8 cellular contexts compared by ENCODE assay signal in genomic region chr3:42117175-42118008, GRCh38. TPM values are rescaled to one million over a fixed set of nuclear protein-coding genes. Genes with fewer than 3 reads are reported as not detected.
A peak's percentile ranks its signal among the peaks of the same experiment; 100 is the strongest.
DNase-seq lines count a peak whose midpoint lies in the region; ATAC-seq and TF ChIP-seq lines count a peak whose summit lies in the region.

No MANE protein-coding gene starts in this region.

- H3K4me3 Mint-ChIP-seq in H9: no peak overlapping the region
- H3K4me3 Mint-ChIP-seq in immature natural killer cell: no peak overlapping the region

- DNase-seq in ACHN (peak; percentile 59), H9 (peak; percentile 77), astrocyte of the cerebellum (ENCODE audit: low read depth) (no peak), iris pigment epithelial cell (ENCODE audit: low read depth) (peak; percentile 52), superior temporal gyrus (ENCODE audit: extremely low spot score) (peak; percentile 67), AML-193 (lab: John Stamatoyannopoulos, UW) (no peak), immature natural killer cell (no peak)

- no peak for TF ChIP-seq POLR2A in GM18505 (IDR thresholded peaks at IDR 0.05; ENCODE audit: borderline replicate concordance, extremely low read depth, insufficient read depth, insufficient read length)

- H2BK120ac ChIP-seq in H9 (ENCODE audit: low read depth, low read length, poor library complexity, severe bottlenecking): no peak overlapping the region

- no peak overlapping the region for H3K4me2 ChIP-seq in H9 (ENCODE audit: insufficient read depth, insufficient read length, low read length)

- H3K27me3 Mint-ChIP-seq in H9 (ENCODE audit: low read depth): no peaks in the 10 kb centered on the region
- no peaks in the 10 kb centered on the region for H3K27me3 Mint-ChIP-seq in immature natural killer cell (ENCODE audit: low read depth in 3 of 3)

- no peak overlapping the region for H4K91ac ChIP-seq in H9 (ENCODE audit: insufficient read length, low read depth, low read length)

- H3K36me3 Mint-ChIP-seq in H9 (ENCODE audit: insufficient read depth in 1 of 3, low read depth in 3 of 3): no peaks in the 10 kb centered on the region; a peak in 1 of 7 replicates
- H3K36me3 Mint-ChIP-seq in immature natural killer cell: peaks cover 0 to 8% (median 0%) of the 10 kb centered on the region in 3 donors

- H3T11ph ChIP-seq in H9 (ENCODE audit: low read length): no peak overlapping the region

- in situ Hi-C loops in ACHN (cut with HindIII; ENCODE audit: low pct_ligation_motif_present, low pct_unique_long_range_greater_than_20kb, low sequenced_read_pairs): no loop called here
- in situ Hi-C loops in astrocyte of the cerebellum (cut with HindIII; ENCODE audit: low sequenced_read_pairs): no loop called here

- H3K79me1 ChIP-seq in H9 (ENCODE audit: insufficient read depth, low read depth, low read length, poor library complexity, severe bottlenecking): no peaks in the 10 kb centered on the region

- H3K9me3 ChIP-seq in H9 (ENCODE audit: control insufficient read depth, low read depth, low read length): no peaks in the 10 kb centered on the region

- no peak overlapping the region for H3K4ac ChIP-seq in H9 (ENCODE audit: low read depth, low read length)

- H3K27ac Mint-ChIP-seq in H9 (no peak overlapping the region), immature natural killer cell (peak overlapping the region in 3 of 6 donors; percentile 13 to 69 (median 62))

- H3K79me2 ChIP-seq in H9 (ENCODE audit: insufficient read depth, low read length): no peaks in the 10 kb centered on the region

- no peak overlapping the region for H3K27ac ChIP-seq in H9 (ENCODE audit: insufficient read length, low read depth, low read length)

- H4K20me1 ChIP-seq in H9 (ENCODE audit: control insufficient read depth, insufficient read depth, insufficient read length): no peaks in the 10 kb centered on the region

- H3K18ac ChIP-seq in H9 (ENCODE audit: insufficient read length, low read depth, low read length): no peak overlapping the region

- no peak overlapping the region for H2BK5ac ChIP-seq in H9 (ENCODE audit: insufficient read length, low read length)

- ATAC-seq in GM18505 (IDR thresholded peaks at IDR 0.05; ENCODE audit: unreplicated experiment): no peak

- H2AFZ ChIP-seq in H9 (ENCODE audit: low read length): no peak overlapping the region

- no peak overlapping the region for H4K8ac ChIP-seq in H9 (replicated peaks; ENCODE audit: insufficient read length, low read depth, low read length)

- H3K23me2 ChIP-seq in H9 (ENCODE audit: insufficient read length, low read depth, low read length, poor library complexity, severe bottlenecking): no peaks in the 10 kb centered on the region

- peak; percentile 72 for TF ChIP-seq CTCF in H9 (conservative IDR thresholded peaks at IDR 0.05)
- TF ChIP-seq CTCF in astrocyte of the cerebellum (IDR thresholded peaks at IDR 0.05; ENCODE audit: low read depth, low read length, missing control alignments): peak; percentile 62

- H4K5ac ChIP-seq in H9 (ENCODE audit: insufficient read length, low read depth, low read length): no peak overlapping the region

- H3K27me3 ChIP-seq in H9 (ENCODE audit: insufficient read depth, low read length): no peaks in the 10 kb centered on the region

- H3K23ac ChIP-seq in H9 (ENCODE audit: insufficient read length, low read depth, low read length): no peak overlapping the region

- H3K4me1 Mint-ChIP-seq in H9 (peaks cover 21 to 25% of the 10 kb centered on the region in 2 experiments), immature natural killer cell (peaks cover 17 to 37% of the 10 kb centered on the region in 2 donors)

- no peak overlapping the region for H2BK12ac ChIP-seq in H9 (ENCODE audit: insufficient read length, low read depth, low read length)

- peaks cover 6% of the 10 kb centered on the region for H3K4me1 ChIP-seq in H9 (ENCODE audit: insufficient read depth, low read length)

- H3K14ac ChIP-seq in H9 (ENCODE audit: insufficient read depth, low read length): no peak overlapping the region

- no peak overlapping the region for H2BK15ac ChIP-seq in H9 (ENCODE audit: low read depth, low read length)

- no peak overlapping the region for H2AK5ac ChIP-seq in H9 (ENCODE audit: insufficient read length, low read length)

- H3K9me3 Mint-ChIP-seq in H9 (no peaks in the 10 kb centered on the region; a peak in 1 of 5 replicates), immature natural killer cell (no peaks in the 10 kb centered on the region)

- no peak overlapping the region for H3K9ac ChIP-seq in H9 (ENCODE audit: extremely low read depth, insufficient read length, low read length)

- H3K4me3 ChIP-seq in astrocyte of the cerebellum (ENCODE audit: low read depth, low read length): no peak overlapping the region

- H3K56ac ChIP-seq in H9 (ENCODE audit: insufficient read length, low read depth, low read length): no peak overlapping the region

- no CpG with 5 or more reads among the region's 14 CpGs for WGBS in H9 (ENCODE audit: extremely low coverage, insufficient read length, low lambda C conversion rate)

- no peak overlapping the region for H2BK20ac ChIP-seq in H9 (ENCODE audit: low read depth, low read length, poor library complexity, severe bottlenecking)

RNA-seq across cellular contexts. Expression of gene TRAK1, which starts 26.2 kb away (rescaled TPM):
- 30.6 and 34.2 TPM in 2 replicates for total RNA-seq in H9 (2021)
- 1 to 10 TPM; 2.1 to 7.8 (median 4.4) TPM for polyA plus RNA-seq in immature natural killer cell

Comparison
In these comparisons a context has a peak if more than half of its experiments do, and no peak if none do; other contexts are left out.
1. DNase-seq: peak in ACHN (single experiment), H9 (single experiment), iris pigment epithelial cell (single experiment) and superior temporal gyrus (single experiment); none in astrocyte of the cerebellum (single experiment), AML-193 (0 of 2) and immature natural killer cell (0 of 3).